ENCODE assay signal across 1 cellular context in the genomic region with DNA sequence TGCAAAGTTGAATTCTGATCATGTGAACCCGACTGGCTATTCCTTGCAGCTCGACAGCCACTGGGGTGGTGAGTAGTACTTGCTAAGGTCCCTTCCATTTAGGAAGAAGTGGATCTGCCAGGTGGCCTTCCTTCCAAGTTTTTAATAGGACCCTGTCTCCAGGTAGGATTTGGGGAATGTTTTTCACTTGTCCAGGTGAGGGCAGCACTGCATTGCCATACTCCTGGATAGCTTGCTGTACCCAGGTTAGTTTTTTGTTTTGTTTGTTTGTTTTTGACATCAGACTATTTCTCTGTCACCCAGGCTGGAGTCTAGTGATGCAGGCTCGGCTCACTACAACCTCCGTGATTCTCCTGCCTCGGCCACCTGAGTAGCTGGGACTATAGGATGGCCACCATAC.
TF ChIP-seq lines count a peak whose summit lies in the region.

No MANE protein-coding gene starts in this region.

TF ChIP-seq in HCT116, 20 proteins besides CTCF, POLR2A, EP300 and RAD21 (continued from another document):
- TF ChIP-seq, protein P1, sequence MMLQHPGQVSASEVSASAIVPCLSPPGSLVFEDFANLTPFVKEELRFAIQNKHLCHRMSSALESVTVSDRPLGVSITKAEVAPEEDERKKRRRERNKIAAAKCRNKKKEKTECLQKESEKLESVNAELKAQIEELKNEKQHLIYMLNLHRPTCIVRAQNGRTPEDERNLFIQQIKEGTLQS (IDR thresholded peaks at IDR 0.05), result no peak
- TF ChIP-seq EZH2 (IDR thresholded peaks at IDR 0.05), result no peak
- TF ChIP-seq CEBPB (IDR thresholded peaks at IDR 0.05; ENCODE audit: low read depth), result no peak
- no peak for TF ChIP-seq SP1 (IDR thresholded peaks at IDR 0.05; ENCODE audit: low read depth)
- TF ChIP-seq, protein P2, sequence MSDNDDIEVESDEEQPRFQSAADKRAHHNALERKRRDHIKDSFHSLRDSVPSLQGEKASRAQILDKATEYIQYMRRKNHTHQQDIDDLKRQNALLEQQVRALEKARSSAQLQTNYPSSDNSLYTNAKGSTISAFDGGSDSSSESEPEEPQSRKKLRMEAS (IDR thresholded peaks at IDR 0.05), result no peak
- TF ChIP-seq ZNF274 (IDR thresholded peaks at IDR 0.05; ENCODE audit: low read depth, low read length), result no peak
- TF ChIP-seq, protein P3, sequence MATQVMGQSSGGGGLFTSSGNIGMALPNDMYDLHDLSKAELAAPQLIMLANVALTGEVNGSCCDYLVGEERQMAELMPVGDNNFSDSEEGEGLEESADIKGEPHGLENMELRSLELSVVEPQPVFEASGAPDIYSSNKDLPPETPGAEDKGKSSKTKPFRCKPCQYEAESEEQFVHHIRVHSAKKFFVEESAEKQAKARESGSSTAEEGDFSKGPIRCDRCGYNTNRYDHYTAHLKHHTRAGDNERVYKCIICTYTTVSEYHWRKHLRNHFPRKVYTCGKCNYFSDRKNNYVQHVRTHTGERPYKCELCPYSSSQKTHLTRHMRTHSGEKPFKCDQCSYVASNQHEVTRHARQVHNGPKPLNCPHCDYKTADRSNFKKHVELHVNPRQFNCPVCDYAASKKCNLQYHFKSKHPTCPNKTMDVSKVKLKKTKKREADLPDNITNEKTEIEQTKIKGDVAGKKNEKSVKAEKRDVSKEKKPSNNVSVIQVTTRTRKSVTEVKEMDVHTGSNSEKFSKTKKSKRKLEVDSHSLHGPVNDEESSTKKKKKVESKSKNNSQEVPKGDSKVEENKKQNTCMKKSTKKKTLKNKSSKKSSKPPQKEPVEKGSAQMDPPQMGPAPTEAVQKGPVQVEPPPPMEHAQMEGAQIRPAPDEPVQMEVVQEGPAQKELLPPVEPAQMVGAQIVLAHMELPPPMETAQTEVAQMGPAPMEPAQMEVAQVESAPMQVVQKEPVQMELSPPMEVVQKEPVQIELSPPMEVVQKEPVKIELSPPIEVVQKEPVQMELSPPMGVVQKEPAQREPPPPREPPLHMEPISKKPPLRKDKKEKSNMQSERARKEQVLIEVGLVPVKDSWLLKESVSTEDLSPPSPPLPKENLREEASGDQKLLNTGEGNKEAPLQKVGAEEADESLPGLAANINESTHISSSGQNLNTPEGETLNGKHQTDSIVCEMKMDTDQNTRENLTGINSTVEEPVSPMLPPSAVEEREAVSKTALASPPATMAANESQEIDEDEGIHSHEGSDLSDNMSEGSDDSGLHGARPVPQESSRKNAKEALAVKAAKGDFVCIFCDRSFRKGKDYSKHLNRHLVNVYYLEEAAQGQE (IDR thresholded peaks at IDR 0.05; ENCODE audit: low read depth), result no peak
- TF ChIP-seq CBX3 (IDR thresholded peaks at IDR 0.05; ENCODE audit: low read depth), result no peak
- no peak for TF ChIP-seq SRF (IDR thresholded peaks at IDR 0.05; ENCODE audit: low read depth)
